In the genomic region with DNA sequence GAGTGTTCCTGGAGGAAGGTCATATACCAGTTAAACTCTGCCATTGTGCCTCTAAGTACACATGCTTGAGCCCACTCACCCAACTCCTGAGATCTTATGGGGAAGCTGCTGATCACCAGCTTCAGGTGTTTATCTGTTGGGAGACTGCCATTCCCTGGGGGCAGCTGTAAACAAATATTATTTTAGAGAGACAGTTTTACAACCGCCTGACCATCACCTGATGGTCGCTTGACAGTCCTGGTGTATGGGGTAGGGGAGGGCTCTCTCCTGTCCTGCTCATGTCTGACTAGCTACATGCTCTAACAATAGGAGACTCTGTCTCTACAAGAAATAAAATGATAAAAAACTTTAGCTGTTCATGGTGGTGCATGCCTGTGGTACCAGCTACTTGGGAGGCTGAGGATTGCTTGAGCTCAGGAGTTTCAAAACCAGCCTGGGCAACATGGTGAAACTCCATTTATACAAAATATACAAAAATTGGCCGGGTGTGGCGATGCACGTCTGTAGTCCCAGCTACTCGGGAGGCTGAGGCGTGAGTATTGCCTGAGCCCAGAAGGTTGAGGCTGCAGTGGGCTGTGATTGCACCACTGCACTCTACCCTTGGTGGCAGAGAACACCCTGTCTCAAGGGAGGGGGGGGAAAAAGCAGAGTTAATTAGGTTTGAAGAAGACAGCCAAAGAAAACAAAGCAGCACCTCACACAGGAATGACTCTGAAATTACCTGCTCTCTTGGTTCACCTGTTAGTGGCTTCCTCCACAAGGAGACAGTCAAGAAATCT, we compare ENCODE assay signal across 1 cellular context.
TF ChIP-seq lines count a peak whose summit lies in the region.

No MANE protein-coding gene starts in this region.

TF ChIP-seq in HEK293, 187 proteins besides CTCF, POLR2A, EP300 and RAD21 (continued from another document):
- TF ChIP-seq, protein P1, sequence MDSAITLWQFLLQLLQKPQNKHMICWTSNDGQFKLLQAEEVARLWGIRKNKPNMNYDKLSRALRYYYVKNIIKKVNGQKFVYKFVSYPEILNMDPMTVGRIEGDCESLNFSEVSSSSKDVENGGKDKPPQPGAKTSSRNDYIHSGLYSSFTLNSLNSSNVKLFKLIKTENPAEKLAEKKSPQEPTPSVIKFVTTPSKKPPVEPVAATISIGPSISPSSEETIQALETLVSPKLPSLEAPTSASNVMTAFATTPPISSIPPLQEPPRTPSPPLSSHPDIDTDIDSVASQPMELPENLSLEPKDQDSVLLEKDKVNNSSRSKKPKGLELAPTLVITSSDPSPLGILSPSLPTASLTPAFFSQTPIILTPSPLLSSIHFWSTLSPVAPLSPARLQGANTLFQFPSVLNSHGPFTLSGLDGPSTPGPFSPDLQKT (IDR thresholded peaks at IDR 0.05; ENCODE audit: borderline replicate concordance, low read depth, low read length): no peak
